ENCODE assay signal across 8 cellular contexts in the genomic region with DNA sequence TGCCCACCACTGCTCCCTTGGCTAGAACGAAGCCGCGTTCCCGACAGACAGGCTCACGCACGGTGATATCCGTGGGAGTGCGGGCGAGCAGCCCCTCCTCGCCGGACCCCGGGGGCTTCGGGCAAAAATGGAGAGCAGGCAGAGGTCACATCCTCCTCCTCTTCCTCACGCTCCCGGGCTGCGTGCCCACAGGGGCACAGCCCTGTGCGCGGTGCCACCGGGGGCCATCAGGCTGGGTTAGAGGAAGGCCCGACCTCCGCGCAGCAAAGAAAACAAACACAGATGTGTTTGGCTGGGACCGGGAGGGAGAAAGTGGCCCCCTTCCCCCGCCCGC. TPM values are rescaled to one million over a fixed set of nuclear protein-coding genes. Genes with fewer than 3 reads are reported as not detected.
DNase-seq lines count a peak whose midpoint lies in the region; ATAC-seq and TF ChIP-seq lines count a peak whose summit lies in the region.
"Had no signal": no experiment of that assay in that cellular context is flagged by ENCODE, and none has a peak within 500 bp of the region (broad histone marks: within the 10 kb centered on the region; RNA-seq: fewer than 3 reads in every experiment).

No MANE protein-coding gene starts in this region.

- H3K27me3 ChIP-seq in GM23338 (ENCODE audit: insufficient read depth) = peaks cover 98% of the 10 kb centered on the region
- H3K27me3 ChIP-seq in iPS-18a (ENCODE audit: control insufficient read depth, insufficient read depth, low read length) = peaks cover 97% of the 10 kb centered on the region

- peaks cover 27% of the 10 kb centered on the region for H3K4me1 Mint-ChIP-seq in GM23338
- H3K4me1 Mint-ChIP-seq in stimulated activated naive B cell treated with anti-CD40 and anti-IgM and Interleukin-4, amounts not matched to agents 10 μg/mL and 1 μg/mL and 100 μg/mL, for 72 hours = peaks cover 6 to 32% of the 10 kb centered on the region in 2 donors

- H3K36me3 ChIP-seq in GM23338 (ENCODE audit: insufficient read depth) (no peaks in the 10 kb centered on the region), iPS-18a (ENCODE audit: control insufficient read depth, low read depth, low read length) (no peaks in the 10 kb centered on the region)

- no peaks in the 10 kb centered on the region for H3K79me2 ChIP-seq in GM23338 (replicated peaks; ENCODE audit: insufficient read depth)

- no peak overlapping the region for H3K27ac Mint-ChIP-seq in GM23338
- H3K27ac Mint-ChIP-seq in stimulated activated naive B cell treated with anti-CD40 and anti-IgM and Interleukin-4, amounts not matched to agents 10 μg/mL and 1 μg/mL and 100 μg/mL, for 72 hours = no peak overlapping the region

- peak overlapping the region; percentile 81 for H2AFZ ChIP-seq in GM23338

- H3K27me3 Mint-ChIP-seq in GM23338 (ENCODE audit: insufficient read depth, low read depth, poor library complexity) = peaks cover 69% of the 10 kb centered on the region
- peaks cover 18 to 21% of the 10 kb centered on the region in 2 donors for H3K27me3 Mint-ChIP-seq in stimulated activated naive B cell treated with anti-CD40 and anti-IgM and Interleukin-4, amounts not matched to agents 10 μg/mL and 1 μg/mL and 100 μg/mL, for 72 hours

- peak overlapping the region; percentile 88 for H3K4me2 ChIP-seq in GM23338

- peak; percentile 38 for DNase-seq in GM23338 (ENCODE audit: low spot score)
- DNase-seq in stimulated activated naive B cell treated with anti-CD40 and anti-IgM and Interleukin-4, amounts not matched to agents 10 μg/mL and 1 μg/mL and 100 μg/mL, for 72 hours = no peak
- no peak for DNase-seq in kidney glomerular epithelial cell (lab: John Stamatoyannopoulos, UW)
- no peak for DNase-seq in cerebellar nuclear complex (lab: John Stamatoyannopoulos, UW)
- no peak for DNase-seq in NCI-H345 (lab: John Stamatoyannopoulos, UW)

- no peak; the same call in 2 of the 3 replicates for ATAC-seq in GM23338
- no peak for ATAC-seq in stimulated activated naive B cell treated with anti-CD40 and anti-IgM and Interleukin-4, amounts not matched to agents 10 μg/mL and 1 μg/mL and 100 μg/mL, for 72 hours (replicated peaks)

- H3K36me3 Mint-ChIP-seq in GM23338 (ENCODE audit: low read depth) = no peaks in the 10 kb centered on the region; the same call in 2 of the 3 replicates
- peaks cover 0 to 3% of the 10 kb centered on the region in 2 donors for H3K36me3 Mint-ChIP-seq in stimulated activated naive B cell treated with anti-CD40 and anti-IgM and Interleukin-4, amounts not matched to agents 10 μg/mL and 1 μg/mL and 100 μg/mL, for 72 hours

- no peaks in the 10 kb centered on the region for H3K9me3 Mint-ChIP-seq in GM23338
- no peaks in the 10 kb centered on the region for H3K9me3 Mint-ChIP-seq in stimulated activated naive B cell treated with anti-CD40 and anti-IgM and Interleukin-4, amounts not matched to agents 10 μg/mL and 1 μg/mL and 100 μg/mL, for 72 hours

- peak overlapping the region; percentile 67 for H3K4me3 ChIP-seq in GM23338
- peak overlapping the region; percentile 51 for H3K4me3 ChIP-seq in WI38 (ENCODE audit: low read depth, low read length)
- peak overlapping the region; percentile 59 for H3K4me3 ChIP-seq in iPS-18a (ENCODE audit: low read length)

- H4K20me1 ChIP-seq in GM23338 (replicated peaks; ENCODE audit: insufficient read depth) = no peaks in the 10 kb centered on the region; the same call in 1 of the 2 replicates

- no peak overlapping the region for H3K27ac ChIP-seq in GM23338 (ENCODE audit: low read depth)
- H3K27ac ChIP-seq in iPS-18a (ENCODE audit: low read length) = no peak overlapping the region

- 0 out of 2 replicates have a peak, but pooled peaks cover 11% of the 10 kb centered on the region for H3F3A ChIP-seq in GM23338 (replicated peaks; ENCODE audit: low read depth)

- H3K4me3 Mint-ChIP-seq in GM23338 = peak overlapping the region; percentile 62
- peak overlapping the region; percentile 85 to 86 for H3K4me3 Mint-ChIP-seq in stimulated activated naive B cell treated with anti-CD40 and anti-IgM and Interleukin-4, amounts not matched to agents 10 μg/mL and 1 μg/mL and 100 μg/mL, for 72 hours

- H3K9me3 ChIP-seq in iPS-18a (ENCODE audit: control insufficient read depth, low read depth, low read length) = no peaks in the 10 kb centered on the region

- peaks cover 40% of the 10 kb centered on the region for H3K4me1 ChIP-seq in GM23338 (ENCODE audit: insufficient read depth)
- H3K4me1 ChIP-seq in iPS-18a (ENCODE audit: control insufficient read depth, low read depth, low read length) = peaks cover 31% of the 10 kb centered on the region

- no peaks in the 10 kb centered on the region for H3K9me2 ChIP-seq in GM23338 (ENCODE audit: insufficient read depth)

- no peak for TF ChIP-seq CTCF in GM23338 (conservative IDR thresholded peaks at IDR 0.05; ENCODE audit: low read depth in 2 of 2)
- TF ChIP-seq CTCF in WI38 (IDR thresholded peaks at IDR 0.05; ENCODE audit: low read depth, low read length) = no peak

- H3K9ac ChIP-seq in iPS-18a (ENCODE audit: low read length) = no peak overlapping the region

TF ChIP-seq in GM23338, 12 proteins besides CTCF, POLR2A, EP300 and RAD21:
- no peak for TF ChIP-seq ZNF331 (CRISPR knock-in tag; IDR thresholded peaks at IDR 0.05; ENCODE audit: low read depth)
- TF ChIP-seq EZH2 (IDR thresholded peaks at IDR 0.05; ENCODE audit: low read depth, unreplicated experiment) = peak; percentile 61

RNA-seq across cellular contexts. Expression of a gene that starts 0.5 kb away (rescaled TPM):
- 2.6 and 3.0 TPM in 2 replicates for total RNA-seq in GM23338 (2014; rRNA removed; shearing (Covaris generic))
- 0.57 and 0.64 TPM in 2 replicates for polyA plus RNA-seq in GM23338 (2016; fragmentation: Nextera tagmentation; extraction: Ambion mirVana)
- total RNA-seq: HT1080 had no signal

RNA-seq across cellular contexts. Expression of a gene that starts 55.3 kb away (rescaled TPM):
- 6.7 and 9.4 TPM in 2 replicates for total RNA-seq in GM23338 (2014; rRNA removed; shearing (Covaris generic))
- 1.4 and 1.7 TPM in 2 replicates for polyA plus RNA-seq in GM23338 (2016; fragmentation: Nextera tagmentation; extraction: Ambion mirVana)
- total RNA-seq: HT1080 had no signal
